Comparison of ENCODE assay signal across 1 cellular context in the genomic region with DNA sequence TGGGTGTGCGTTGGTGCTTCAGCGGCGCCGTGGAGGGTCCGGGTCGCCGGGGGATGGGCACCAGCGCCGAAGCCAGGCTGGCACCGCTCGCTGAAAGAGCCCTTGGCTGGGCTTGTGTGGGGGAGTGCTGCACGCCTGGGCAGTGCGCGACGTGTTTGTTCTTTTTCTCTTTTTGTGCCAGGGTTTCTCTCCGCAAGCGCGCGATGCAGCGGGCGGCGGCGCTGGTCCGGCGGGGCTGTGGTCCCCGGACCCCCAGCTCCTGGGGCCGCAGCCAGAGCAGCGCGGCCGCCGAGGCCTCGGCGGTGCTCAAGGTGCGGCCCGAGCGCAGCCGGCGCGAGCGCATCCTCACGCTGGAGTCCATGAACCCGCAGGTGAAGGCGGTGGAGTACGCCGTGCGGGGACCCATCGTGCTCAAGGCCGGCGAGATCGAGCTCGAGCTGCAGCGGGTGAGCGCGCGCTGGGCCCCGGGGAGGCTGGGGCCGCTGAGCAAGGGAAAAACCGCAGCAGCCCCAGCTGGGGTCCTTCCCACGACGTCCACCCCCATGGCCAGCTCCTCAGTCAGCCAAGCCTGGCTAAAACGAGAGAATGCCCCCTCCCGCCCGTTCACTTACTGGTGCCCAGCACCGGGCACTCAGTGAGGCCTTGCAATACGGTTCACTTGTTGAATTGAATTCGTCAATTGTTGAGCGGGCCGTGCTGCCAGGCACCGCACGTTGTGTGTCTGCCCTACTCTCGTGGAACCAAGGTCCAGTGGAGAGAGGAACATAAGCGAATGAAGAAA.
TF ChIP-seq lines count a peak whose summit lies in the region.

No MANE protein-coding gene starts in this region.

TF ChIP-seq in HEK293, 187 proteins besides CTCF, POLR2A, EP300 and RAD21 (continued from another document and continues in another):
- TF ChIP-seq, protein P1, sequence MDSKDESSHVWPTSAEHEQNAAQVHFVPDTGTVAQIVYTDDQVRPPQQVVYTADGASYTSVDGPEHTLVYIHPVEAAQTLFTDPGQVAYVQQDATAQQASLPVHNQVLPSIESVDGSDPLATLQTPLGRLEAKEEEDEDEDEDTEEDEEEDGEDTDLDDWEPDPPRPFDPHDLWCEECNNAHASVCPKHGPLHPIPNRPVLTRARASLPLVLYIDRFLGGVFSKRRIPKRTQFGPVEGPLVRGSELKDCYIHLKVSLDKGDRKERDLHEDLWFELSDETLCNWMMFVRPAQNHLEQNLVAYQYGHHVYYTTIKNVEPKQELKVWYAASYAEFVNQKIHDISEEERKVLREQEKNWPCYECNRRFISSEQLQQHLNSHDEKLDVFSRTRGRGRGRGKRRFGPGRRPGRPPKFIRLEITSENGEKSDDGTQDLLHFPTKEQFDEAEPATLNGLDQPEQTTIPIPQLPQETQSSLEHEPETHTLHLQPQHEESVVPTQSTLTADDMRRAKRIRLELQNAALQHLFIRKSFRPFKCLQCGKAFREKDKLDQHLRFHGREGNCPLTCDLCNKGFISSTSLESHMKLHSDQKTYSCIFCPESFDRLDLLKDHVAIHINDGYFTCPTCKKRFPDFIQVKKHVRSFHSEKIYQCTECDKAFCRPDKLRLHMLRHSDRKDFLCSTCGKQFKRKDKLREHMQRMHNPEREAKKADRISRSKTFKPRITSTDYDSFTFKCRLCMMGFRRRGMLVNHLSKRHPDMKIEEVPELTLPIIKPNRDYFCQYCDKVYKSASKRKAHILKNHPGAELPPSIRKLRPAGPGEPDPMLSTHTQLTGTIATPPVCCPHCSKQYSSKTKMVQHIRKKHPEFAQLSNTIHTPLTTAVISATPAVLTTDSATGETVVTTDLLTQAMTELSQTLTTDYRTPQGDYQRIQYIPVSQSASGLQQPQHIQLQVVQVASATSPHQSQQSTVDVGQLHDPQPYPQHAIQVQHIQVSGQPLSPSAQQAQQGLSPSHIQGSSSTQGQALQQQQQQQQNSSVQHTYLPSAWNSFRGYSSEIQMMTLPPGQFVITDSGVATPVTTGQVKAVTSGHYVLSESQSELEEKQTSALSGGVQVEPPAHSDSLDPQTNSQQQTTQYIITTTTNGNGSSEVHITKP (tag by site-specific recombination; IDR thresholded peaks at IDR 0.05): peak; percentile 19; the same call in 1 of the 2 replicates
- no peak for TF ChIP-seq ZNF366 (tag by site-specific recombination; conservative IDR thresholded peaks at IDR 0.05)
- TF ChIP-seq SCRT1 (tag by site-specific recombination; IDR thresholded peaks at IDR 0.05; ENCODE audit: borderline replicate concordance): peak; percentile 93
- TF ChIP-seq, protein P2, sequence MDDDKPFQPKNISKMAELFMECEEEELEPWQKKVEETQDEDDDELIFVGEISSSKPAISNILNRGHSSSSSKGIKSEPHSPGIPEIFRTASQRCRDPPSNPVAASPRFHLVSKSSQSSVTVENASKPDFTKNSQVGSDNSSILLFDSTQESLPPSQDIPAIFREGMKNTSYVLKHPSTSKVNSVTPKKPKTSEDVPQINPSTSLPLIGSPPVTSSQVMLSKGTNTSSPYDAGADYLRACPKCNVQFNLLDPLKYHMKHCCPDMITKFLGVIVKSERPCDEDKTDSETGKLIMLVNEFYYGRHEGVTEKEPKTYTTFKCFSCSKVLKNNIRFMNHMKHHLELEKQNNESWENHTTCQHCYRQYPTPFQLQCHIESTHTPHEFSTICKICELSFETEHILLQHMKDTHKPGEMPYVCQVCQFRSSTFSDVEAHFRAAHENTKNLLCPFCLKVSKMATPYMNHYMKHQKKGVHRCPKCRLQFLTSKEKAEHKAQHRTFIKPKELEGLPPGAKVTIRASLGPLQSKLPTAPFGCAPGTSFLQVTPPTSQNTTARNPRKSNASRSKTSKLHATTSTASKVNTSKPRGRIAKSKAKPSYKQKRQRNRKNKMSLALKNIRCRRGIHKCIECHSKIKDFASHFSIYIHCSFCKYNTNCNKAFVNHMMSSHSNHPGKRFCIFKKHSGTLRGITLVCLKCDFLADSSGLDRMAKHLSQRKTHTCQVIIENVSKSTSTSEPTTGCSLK (tag by site-specific recombination; IDR thresholded peaks at IDR 0.05): no peak
- TF ChIP-seq KLF8 (tag by site-specific recombination; IDR thresholded peaks at IDR 0.05): no peak
- TF ChIP-seq ZBTB1 (tag by site-specific recombination; IDR thresholded peaks at IDR 0.05): no peak
- TF ChIP-seq, protein P3, sequence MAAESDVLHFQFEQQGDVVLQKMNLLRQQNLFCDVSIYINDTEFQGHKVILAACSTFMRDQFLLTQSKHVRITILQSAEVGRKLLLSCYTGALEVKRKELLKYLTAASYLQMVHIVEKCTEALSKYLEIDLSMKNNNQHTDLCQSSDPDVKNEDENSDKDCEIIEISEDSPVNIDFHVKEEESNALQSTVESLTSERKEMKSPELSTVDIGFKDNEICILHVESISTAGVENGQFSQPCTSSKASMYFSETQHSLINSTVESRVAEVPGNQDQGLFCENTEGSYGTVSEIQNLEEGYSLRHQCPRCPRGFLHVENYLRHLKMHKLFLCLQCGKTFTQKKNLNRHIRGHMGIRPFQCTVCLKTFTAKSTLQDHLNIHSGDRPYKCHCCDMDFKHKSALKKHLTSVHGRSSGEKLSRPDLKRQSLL (tag by site-specific recombination; IDR thresholded peaks at IDR 0.05): peak; percentile 32; the same call in 1 of the 2 replicates
- TF ChIP-seq ZNF747 (tag by site-specific recombination; IDR thresholded peaks at IDR 0.05): no peak
- TF ChIP-seq, protein P4, sequence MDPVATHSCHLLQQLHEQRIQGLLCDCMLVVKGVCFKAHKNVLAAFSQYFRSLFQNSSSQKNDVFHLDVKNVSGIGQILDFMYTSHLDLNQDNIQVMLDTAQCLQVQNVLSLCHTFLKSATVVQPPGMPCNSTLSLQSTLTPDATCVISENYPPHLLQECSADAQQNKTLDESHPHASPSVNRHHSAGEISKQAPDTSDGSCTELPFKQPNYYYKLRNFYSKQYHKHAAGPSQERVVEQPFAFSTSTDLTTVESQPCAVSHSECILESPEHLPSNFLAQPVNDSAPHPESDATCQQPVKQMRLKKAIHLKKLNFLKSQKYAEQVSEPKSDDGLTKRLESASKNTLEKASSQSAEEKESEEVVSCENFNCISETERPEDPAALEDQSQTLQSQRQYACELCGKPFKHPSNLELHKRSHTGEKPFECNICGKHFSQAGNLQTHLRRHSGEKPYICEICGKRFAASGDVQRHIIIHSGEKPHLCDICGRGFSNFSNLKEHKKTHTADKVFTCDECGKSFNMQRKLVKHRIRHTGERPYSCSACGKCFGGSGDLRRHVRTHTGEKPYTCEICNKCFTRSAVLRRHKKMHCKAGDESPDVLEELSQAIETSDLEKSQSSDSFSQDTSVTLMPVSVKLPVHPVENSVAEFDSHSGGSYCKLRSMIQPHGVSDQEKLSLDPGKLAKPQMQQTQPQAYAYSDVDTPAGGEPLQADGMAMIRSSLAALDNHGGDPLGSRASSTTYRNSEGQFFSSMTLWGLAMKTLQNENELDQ (tag by site-specific recombination; IDR thresholded peaks at IDR 0.05; ENCODE audit: low read depth): no peak
- TF ChIP-seq GLI4 (tag by site-specific recombination; IDR thresholded peaks at IDR 0.05): no peak
- no peak for TF ChIP-seq ZNF768 (tag by site-specific recombination; IDR thresholded peaks at IDR 0.05)
- no peak for TF ChIP-seq ZNF529 (tag by site-specific recombination; IDR thresholded peaks at IDR 0.05; ENCODE audit: insufficient replicate concordance)
- no peak for TF ChIP-seq MZF1 (tag by site-specific recombination; IDR thresholded peaks at IDR 0.05; ENCODE audit: borderline replicate concordance)
- no peak for TF ChIP-seq ZFP3 (tag by site-specific recombination; IDR thresholded peaks at IDR 0.05; ENCODE audit: low read depth)
- no peak for TF ChIP-seq ZNF837 (tag by site-specific recombination; IDR thresholded peaks at IDR 0.05)
- no peak for TF ChIP-seq ZSCAN16 (tag by site-specific recombination; IDR thresholded peaks at IDR 0.05)
- TF ChIP-seq, protein P5, sequence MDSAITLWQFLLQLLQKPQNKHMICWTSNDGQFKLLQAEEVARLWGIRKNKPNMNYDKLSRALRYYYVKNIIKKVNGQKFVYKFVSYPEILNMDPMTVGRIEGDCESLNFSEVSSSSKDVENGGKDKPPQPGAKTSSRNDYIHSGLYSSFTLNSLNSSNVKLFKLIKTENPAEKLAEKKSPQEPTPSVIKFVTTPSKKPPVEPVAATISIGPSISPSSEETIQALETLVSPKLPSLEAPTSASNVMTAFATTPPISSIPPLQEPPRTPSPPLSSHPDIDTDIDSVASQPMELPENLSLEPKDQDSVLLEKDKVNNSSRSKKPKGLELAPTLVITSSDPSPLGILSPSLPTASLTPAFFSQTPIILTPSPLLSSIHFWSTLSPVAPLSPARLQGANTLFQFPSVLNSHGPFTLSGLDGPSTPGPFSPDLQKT (IDR thresholded peaks at IDR 0.05; ENCODE audit: borderline replicate concordance, low read depth, low read length): no peak
- TF ChIP-seq ZBTB17 (tag by site-specific recombination; IDR thresholded peaks at IDR 0.05): no peak
- no peak for TF ChIP-seq ZNF24 (tag by site-specific recombination; IDR thresholded peaks at IDR 0.05)
- TF ChIP-seq, protein P6, sequence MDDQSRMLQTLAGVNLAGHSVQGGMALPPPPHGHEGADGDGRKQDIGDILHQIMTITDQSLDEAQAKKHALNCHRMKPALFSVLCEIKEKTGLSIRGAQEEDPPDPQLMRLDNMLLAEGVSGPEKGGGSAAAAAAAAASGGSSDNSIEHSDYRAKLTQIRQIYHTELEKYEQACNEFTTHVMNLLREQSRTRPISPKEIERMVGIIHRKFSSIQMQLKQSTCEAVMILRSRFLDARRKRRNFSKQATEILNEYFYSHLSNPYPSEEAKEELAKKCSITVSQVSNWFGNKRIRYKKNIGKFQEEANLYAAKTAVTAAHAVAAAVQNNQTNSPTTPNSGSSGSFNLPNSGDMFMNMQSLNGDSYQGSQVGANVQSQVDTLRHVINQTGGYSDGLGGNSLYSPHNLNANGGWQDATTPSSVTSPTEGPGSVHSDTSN (CRISPR knock-in tag; IDR thresholded peaks at IDR 0.05): 0 out of 2 replicates have a peak, but pooled peaks have one; percentile 51
- TF ChIP-seq, protein P7, sequence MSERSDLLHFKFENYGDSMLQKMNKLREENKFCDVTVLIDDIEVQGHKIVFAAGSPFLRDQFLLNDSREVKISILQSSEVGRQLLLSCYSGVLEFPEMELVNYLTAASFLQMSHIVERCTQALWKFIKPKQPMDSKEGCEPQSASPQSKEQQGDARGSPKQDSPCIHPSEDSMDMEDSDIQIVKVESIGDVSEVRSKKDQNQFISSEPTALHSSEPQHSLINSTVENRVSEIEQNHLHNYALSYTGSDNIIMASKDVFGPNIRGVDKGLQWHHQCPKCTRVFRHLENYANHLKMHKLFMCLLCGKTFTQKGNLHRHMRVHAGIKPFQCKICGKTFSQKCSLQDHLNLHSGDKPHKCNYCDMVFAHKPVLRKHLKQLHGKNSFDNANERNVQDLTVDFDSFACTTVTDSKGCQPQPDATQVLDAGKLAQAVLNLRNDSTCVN (tag by site-specific recombination; optimal IDR thresholded peaks at IDR 0.05): peak; percentile 74
- TF ChIP-seq, protein P8, sequence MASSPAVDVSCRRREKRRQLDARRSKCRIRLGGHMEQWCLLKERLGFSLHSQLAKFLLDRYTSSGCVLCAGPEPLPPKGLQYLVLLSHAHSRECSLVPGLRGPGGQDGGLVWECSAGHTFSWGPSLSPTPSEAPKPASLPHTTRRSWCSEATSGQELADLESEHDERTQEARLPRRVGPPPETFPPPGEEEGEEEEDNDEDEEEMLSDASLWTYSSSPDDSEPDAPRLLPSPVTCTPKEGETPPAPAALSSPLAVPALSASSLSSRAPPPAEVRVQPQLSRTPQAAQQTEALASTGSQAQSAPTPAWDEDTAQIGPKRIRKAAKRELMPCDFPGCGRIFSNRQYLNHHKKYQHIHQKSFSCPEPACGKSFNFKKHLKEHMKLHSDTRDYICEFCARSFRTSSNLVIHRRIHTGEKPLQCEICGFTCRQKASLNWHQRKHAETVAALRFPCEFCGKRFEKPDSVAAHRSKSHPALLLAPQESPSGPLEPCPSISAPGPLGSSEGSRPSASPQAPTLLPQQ (tag by site-specific recombination; IDR thresholded peaks at IDR 0.05): 0 out of 2 replicates have a peak, but pooled peaks have one; percentile 7
- TF ChIP-seq ZNF391 (tag by site-specific recombination; IDR thresholded peaks at IDR 0.05; ENCODE audit: borderline replicate concordance, low read depth): no peak
- TF ChIP-seq ZNF140 (tag by site-specific recombination; IDR thresholded peaks at IDR 0.05): no peak
- no peak for TF ChIP-seq ZNF302 (tag by site-specific recombination; IDR thresholded peaks at IDR 0.05; ENCODE audit: low read depth)
- TF ChIP-seq, protein P9, sequence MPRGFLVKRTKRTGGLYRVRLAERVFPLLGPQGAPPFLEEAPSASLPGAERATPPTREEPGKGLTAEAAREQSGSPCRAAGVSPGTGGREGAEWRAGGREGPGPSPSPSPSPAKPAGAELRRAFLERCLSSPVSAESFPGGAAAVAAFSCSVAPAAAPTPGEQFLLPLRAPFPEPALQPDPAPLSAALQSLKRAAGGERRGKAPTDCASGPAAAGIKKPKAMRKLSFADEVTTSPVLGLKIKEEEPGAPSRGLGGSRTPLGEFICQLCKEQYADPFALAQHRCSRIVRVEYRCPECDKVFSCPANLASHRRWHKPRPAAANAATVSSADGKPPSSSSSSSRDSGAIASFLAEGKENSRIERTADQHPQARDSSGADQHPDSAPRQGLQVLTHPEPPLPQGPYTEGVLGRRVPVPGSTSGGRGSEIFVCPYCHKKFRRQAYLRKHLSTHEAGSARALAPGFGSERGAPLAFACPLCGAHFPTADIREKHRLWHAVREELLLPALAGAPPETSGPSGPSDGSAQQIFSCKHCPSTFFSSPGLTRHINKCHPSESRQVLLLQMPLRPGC (tag by site-specific recombination; IDR thresholded peaks at IDR 0.05): no peak
- TF ChIP-seq KLF7 (tag by site-specific recombination; IDR thresholded peaks at IDR 0.05; ENCODE audit: borderline replicate concordance): no peak
- no peak for TF ChIP-seq ZNF664 (tag by site-specific recombination; IDR thresholded peaks at IDR 0.05)
- no peak for TF ChIP-seq HOXD13 (CRISPR knock-in tag; IDR thresholded peaks at IDR 0.05; ENCODE audit: borderline replicate concordance)
- TF ChIP-seq, protein P10, sequence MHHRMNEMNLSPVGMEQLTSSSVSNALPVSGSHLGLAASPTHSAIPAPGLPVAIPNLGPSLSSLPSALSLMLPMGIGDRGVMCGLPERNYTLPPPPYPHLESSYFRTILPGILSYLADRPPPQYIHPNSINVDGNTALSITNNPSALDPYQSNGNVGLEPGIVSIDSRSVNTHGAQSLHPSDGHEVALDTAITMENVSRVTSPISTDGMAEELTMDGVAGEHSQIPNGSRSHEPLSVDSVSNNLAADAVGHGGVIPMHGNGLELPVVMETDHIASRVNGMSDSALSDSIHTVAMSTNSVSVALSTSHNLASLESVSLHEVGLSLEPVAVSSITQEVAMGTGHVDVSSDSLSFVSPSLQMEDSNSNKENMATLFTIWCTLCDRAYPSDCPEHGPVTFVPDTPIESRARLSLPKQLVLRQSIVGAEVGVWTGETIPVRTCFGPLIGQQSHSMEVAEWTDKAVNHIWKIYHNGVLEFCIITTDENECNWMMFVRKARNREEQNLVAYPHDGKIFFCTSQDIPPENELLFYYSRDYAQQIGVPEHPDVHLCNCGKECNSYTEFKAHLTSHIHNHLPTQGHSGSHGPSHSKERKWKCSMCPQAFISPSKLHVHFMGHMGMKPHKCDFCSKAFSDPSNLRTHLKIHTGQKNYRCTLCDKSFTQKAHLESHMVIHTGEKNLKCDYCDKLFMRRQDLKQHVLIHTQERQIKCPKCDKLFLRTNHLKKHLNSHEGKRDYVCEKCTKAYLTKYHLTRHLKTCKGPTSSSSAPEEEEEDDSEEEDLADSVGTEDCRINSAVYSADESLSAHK (tag by site-specific recombination; IDR thresholded peaks at IDR 0.05): no peak
- TF ChIP-seq ZNF221 (tag by site-specific recombination; IDR thresholded peaks at IDR 0.05; ENCODE audit: borderline replicate concordance): no peak
- no peak for TF ChIP-seq ZNF155 (tag by site-specific recombination; IDR thresholded peaks at IDR 0.05)
- TF ChIP-seq ZNF433 (tag by site-specific recombination; IDR thresholded peaks at IDR 0.05; ENCODE audit: low read depth): no peak
- TF ChIP-seq ZNF335 (tag by site-specific recombination; conservative IDR thresholded peaks at IDR 0.05): peak; percentile 72
